Comparison of ENCODE assay signal across 2 cellular contexts in the genomic region with DNA sequence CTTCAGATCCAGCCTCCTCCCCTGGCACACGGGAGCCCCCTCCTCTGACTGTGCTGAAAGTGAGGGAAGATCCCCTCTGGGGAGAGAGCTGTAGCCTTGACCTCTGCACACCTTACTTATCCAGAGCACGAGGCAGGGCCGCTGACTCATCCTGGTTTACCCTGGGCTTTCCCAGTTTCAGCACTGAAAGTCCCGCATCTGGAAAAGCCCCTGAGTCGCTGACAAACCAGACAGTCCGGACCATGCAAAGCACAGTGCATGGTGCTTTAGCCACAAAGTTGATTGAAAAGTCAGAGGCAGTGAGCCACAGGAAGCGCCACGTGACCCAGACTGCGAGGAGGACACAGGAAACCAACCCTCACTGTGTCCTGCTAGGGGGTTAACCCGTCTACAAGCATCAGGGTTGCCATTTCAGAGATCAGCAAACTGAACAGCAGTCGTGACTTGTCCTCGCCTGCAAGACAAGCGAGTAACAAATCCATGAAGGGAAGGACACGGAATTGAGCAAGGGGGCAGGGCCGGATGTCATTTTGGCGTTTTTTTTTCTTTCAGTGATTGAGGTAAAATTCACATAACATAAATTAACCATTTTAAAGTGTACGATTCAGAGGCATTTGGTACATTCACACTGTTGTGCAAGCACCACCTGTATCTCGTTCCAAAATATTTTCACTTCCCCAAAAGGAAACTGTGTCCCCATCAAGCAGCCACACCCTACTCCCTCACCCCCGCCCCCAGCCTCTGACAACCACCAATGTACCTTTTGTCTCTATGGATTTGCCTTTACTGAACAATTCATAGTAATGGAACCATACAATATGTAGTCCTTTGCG.
TF ChIP-seq lines count a peak whose summit lies in the region.

No MANE protein-coding gene starts in this region.

TF ChIP-seq in GM12878, 131 proteins besides CTCF, POLR2A, EP300 and RAD21 (continued from another document and continues in another):
- TF ChIP-seq, protein P1, sequence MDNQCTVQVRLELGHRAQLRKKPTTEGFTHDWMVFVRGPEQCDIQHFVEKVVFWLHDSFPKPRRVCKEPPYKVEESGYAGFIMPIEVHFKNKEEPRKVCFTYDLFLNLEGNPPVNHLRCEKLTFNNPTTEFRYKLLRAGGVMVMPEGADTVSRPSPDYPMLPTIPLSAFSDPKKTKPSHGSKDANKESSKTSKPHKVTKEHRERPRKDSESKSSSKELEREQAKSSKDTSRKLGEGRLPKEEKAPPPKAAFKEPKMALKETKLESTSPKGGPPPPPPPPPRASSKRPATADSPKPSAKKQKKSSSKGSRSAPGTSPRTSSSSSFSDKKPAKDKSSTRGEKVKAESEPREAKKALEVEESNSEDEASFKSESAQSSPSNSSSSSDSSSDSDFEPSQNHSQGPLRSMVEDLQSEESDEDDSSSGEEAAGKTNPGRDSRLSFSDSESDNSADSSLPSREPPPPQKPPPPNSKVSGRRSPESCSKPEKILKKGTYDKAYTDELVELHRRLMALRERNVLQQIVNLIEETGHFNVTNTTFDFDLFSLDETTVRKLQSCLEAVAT (IDR thresholded peaks at IDR 0.05) = peak; percentile 71
- TF ChIP-seq KAT2A (conservative IDR thresholded peaks at IDR 0.05; ENCODE audit: control insufficient read depth, low read depth, low read length) = no peak
- TF ChIP-seq DPF2 (IDR thresholded peaks at IDR 0.05) = peak; percentile 89
- no peak for TF ChIP-seq NFYA (IDR thresholded peaks at IDR 0.05; ENCODE audit: borderline replicate concordance, low read depth, low read length)
- TF ChIP-seq, protein P2, sequence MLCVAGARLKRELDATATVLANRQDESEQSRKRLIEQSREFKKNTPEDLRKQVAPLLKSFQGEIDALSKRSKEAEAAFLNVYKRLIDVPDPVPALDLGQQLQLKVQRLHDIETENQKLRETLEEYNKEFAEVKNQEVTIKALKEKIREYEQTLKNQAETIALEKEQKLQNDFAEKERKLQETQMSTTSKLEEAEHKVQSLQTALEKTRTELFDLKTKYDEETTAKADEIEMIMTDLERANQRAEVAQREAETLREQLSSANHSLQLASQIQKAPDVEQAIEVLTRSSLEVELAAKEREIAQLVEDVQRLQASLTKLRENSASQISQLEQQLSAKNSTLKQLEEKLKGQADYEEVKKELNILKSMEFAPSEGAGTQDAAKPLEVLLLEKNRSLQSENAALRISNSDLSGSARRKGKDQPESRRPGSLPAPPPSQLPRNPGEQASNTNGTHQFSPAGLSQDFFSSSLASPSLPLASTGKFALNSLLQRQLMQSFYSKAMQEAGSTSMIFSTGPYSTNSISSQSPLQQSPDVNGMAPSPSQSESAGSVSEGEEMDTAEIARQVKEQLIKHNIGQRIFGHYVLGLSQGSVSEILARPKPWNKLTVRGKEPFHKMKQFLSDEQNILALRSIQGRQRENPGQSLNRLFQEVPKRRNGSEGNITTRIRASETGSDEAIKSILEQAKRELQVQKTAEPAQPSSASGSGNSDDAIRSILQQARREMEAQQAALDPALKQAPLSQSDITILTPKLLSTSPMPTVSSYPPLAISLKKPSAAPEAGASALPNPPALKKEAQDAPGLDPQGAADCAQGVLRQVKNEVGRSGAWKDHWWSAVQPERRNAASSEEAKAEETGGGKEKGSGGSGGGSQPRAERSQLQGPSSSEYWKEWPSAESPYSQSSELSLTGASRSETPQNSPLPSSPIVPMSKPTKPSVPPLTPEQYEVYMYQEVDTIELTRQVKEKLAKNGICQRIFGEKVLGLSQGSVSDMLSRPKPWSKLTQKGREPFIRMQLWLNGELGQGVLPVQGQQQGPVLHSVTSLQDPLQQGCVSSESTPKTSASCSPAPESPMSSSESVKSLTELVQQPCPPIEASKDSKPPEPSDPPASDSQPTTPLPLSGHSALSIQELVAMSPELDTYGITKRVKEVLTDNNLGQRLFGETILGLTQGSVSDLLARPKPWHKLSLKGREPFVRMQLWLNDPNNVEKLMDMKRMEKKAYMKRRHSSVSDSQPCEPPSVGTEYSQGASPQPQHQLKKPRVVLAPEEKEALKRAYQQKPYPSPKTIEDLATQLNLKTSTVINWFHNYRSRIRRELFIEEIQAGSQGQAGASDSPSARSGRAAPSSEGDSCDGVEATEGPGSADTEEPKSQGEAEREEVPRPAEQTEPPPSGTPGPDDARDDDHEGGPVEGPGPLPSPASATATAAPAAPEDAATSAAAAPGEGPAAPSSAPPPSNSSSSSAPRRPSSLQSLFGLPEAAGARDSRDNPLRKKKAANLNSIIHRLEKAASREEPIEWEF (IDR thresholded peaks at IDR 0.05; ENCODE audit: insufficient replicate concordance, low read depth, low read length) = no peak
- TF ChIP-seq CHD2 (IDR thresholded peaks at IDR 0.05; ENCODE audit: borderline replicate concordance, low read depth, low read length) = peak; percentile 86
- TF ChIP-seq KDM1A (IDR thresholded peaks at IDR 0.05; ENCODE audit: borderline replicate concordance) = no peak
- TF ChIP-seq RB1 (IDR thresholded peaks at IDR 0.05; ENCODE audit: borderline replicate concordance) = 0 out of 2 replicates have a peak, but pooled peaks have one; percentile 42
- TF ChIP-seq NR2F1 (conservative IDR thresholded peaks at IDR 0.05) = peak; percentile 98
- TF ChIP-seq NBN (IDR thresholded peaks at IDR 0.05) = peak; percentile 84; the same call in 1 of the 2 replicates
- TF ChIP-seq, protein P3, sequence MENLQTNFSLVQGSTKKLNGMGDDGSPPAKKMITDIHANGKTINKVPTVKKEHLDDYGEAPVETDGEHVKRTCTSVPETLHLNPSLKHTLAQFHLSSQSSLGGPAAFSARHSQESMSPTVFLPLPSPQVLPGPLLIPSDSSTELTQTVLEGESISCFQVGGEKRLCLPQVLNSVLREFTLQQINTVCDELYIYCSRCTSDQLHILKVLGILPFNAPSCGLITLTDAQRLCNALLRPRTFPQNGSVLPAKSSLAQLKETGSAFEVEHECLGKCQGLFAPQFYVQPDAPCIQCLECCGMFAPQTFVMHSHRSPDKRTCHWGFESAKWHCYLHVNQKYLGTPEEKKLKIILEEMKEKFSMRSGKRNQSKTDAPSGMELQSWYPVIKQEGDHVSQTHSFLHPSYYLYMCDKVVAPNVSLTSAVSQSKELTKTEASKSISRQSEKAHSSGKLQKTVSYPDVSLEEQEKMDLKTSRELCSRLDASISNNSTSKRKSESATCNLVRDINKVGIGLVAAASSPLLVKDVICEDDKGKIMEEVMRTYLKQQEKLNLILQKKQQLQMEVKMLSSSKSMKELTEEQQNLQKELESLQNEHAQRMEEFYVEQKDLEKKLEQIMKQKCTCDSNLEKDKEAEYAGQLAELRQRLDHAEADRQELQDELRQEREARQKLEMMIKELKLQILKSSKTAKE (IDR thresholded peaks at IDR 0.05; ENCODE audit: low read depth, poor library complexity, severe bottlenecking) = peak; percentile 98
- TF ChIP-seq RCOR1 (conservative IDR thresholded peaks at IDR 0.05; ENCODE audit: low read depth, low read length) = 0 out of 2 replicates have a peak, but pooled peaks have one; percentile 23
- peak; percentile 99 for TF ChIP-seq IKZF1 (conservative IDR thresholded peaks at IDR 0.05)
- peak; percentile 83 for TF ChIP-seq PML (IDR thresholded peaks at IDR 0.05; ENCODE audit: low read length)
- peak; percentile 99 for TF ChIP-seq RELA (IDR thresholded peaks at IDR 0.05; ENCODE audit: borderline replicate concordance, partially characterized antibody)

TF ChIP-seq in liver, 16 proteins besides CTCF, POLR2A, EP300 and RAD21 (continued from another document):
- TF ChIP-seq, protein P4, sequence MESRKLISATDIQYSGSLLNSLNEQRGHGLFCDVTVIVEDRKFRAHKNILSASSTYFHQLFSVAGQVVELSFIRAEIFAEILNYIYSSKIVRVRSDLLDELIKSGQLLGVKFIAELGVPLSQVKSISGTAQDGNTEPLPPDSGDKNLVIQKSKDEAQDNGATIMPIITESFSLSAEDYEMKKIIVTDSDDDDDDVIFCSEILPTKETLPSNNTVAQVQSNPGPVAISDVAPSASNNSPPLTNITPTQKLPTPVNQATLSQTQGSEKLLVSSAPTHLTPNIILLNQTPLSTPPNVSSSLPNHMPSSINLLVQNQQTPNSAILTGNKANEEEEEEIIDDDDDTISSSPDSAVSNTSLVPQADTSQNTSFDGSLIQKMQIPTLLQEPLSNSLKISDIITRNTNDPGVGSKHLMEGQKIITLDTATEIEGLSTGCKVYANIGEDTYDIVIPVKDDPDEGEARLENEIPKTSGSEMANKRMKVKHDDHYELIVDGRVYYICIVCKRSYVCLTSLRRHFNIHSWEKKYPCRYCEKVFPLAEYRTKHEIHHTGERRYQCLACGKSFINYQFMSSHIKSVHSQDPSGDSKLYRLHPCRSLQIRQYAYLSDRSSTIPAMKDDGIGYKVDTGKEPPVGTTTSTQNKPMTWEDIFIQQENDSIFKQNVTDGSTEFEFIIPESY (IDR thresholded peaks at IDR 0.05) = no peak
- peak; percentile 19 for TF ChIP-seq NR2F2 (IDR thresholded peaks at IDR 0.05)
- TF ChIP-seq, protein P5, sequence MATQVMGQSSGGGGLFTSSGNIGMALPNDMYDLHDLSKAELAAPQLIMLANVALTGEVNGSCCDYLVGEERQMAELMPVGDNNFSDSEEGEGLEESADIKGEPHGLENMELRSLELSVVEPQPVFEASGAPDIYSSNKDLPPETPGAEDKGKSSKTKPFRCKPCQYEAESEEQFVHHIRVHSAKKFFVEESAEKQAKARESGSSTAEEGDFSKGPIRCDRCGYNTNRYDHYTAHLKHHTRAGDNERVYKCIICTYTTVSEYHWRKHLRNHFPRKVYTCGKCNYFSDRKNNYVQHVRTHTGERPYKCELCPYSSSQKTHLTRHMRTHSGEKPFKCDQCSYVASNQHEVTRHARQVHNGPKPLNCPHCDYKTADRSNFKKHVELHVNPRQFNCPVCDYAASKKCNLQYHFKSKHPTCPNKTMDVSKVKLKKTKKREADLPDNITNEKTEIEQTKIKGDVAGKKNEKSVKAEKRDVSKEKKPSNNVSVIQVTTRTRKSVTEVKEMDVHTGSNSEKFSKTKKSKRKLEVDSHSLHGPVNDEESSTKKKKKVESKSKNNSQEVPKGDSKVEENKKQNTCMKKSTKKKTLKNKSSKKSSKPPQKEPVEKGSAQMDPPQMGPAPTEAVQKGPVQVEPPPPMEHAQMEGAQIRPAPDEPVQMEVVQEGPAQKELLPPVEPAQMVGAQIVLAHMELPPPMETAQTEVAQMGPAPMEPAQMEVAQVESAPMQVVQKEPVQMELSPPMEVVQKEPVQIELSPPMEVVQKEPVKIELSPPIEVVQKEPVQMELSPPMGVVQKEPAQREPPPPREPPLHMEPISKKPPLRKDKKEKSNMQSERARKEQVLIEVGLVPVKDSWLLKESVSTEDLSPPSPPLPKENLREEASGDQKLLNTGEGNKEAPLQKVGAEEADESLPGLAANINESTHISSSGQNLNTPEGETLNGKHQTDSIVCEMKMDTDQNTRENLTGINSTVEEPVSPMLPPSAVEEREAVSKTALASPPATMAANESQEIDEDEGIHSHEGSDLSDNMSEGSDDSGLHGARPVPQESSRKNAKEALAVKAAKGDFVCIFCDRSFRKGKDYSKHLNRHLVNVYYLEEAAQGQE (IDR thresholded peaks at IDR 0.05) = no peak
- peak; percentile 24 for TF ChIP-seq SP1 (IDR thresholded peaks at IDR 0.05)
- TF ChIP-seq JUND (IDR thresholded peaks at IDR 0.05) = no peak
- TF ChIP-seq FOXA2 (IDR thresholded peaks at IDR 0.05) = no peak
- TF ChIP-seq RXRA (IDR thresholded peaks at IDR 0.05) = peak; percentile 24 to 44
- TF ChIP-seq GABPA (IDR thresholded peaks at IDR 0.05 in 1 of 2, conservative IDR thresholded peaks at IDR 0.05 in 1 of 2) = no peak
- TF ChIP-seq, protein P6, sequence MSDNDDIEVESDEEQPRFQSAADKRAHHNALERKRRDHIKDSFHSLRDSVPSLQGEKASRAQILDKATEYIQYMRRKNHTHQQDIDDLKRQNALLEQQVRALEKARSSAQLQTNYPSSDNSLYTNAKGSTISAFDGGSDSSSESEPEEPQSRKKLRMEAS (IDR thresholded peaks at IDR 0.05) = no peak
- TF ChIP-seq, protein P7, sequence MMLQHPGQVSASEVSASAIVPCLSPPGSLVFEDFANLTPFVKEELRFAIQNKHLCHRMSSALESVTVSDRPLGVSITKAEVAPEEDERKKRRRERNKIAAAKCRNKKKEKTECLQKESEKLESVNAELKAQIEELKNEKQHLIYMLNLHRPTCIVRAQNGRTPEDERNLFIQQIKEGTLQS (IDR thresholded peaks at IDR 0.05) = no peak
- no peak for TF ChIP-seq HNF4G (IDR thresholded peaks at IDR 0.05)
- TF ChIP-seq TAF1 (conservative IDR thresholded peaks at IDR 0.05) = no peak
- TF ChIP-seq FOXA1 (IDR thresholded peaks at IDR 0.05) = no peak
- no peak for TF ChIP-seq YY1 (IDR thresholded peaks at IDR 0.05)
